8 cellular contexts compared by ENCODE assay signal in the genomic region with DNA sequence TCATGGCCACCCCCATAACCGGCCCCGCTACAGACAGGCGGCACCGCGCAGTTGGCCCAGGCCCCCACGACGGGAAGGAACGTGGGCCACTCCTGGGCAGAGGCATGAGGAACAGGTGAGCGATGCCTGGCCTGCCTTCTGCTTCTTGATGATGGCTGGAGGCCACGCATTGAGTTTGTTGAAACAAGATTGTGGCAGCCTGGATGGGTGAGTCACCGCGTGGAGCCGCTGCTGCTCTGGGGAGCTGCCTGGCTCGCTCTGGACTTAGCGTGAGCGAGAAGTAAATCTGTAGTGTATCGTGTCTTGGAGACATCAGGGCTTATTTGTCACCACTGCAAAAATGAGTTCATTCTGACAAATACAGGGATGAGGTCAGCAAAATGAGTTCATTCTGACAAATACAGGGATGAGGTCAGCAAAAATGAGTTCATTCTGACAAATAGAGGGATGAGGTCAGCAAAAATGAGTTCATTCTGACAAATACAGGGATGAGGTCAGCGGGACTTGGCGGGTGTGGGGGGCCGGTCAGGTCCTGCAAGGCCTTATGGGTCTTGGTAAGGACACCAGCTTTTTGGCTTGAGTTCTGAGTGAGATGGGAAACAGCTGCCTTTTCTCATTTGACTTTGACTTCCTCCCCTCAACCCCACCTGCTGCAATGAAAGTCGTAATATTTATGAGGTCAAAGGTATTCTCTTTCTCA.
DNase-seq lines count a peak whose midpoint lies in the region; ATAC-seq, FAIRE-seq and TF ChIP-seq lines count a peak whose summit lies in the region.

No MANE protein-coding gene starts in this region.

- TF ChIP-seq CTCF in Caco-2 (IDR thresholded peaks at IDR 0.05; ENCODE audit: insufficient read depth in 1 of 2, low read depth in 1 of 2, low read length in 1 of 2, severe bottlenecking in 1 of 2, unreplicated experiment in 1 of 2): no peak
- no peak for TF ChIP-seq CTCF in HFFc6 (IDR thresholded peaks at IDR 0.05)

- peaks cover 22% of the 10 kb centered on the region for H3K4me1 Mint-ChIP-seq in Caco-2 (ENCODE audit: low read depth, unreplicated experiment)
- peaks cover 26% of the 10 kb centered on the region for H3K4me1 Mint-ChIP-seq in HFFc6 (ENCODE audit: low read depth)

- H3K9me3 Mint-ChIP-seq in Caco-2 (ENCODE audit: unreplicated experiment) (no peaks in the 10 kb centered on the region), HFFc6 (peaks cover 11% of the 10 kb centered on the region)

- no TSS peak for BruUV-seq in Caco-2 (replicated peaks; lab: Mats Ljungman, UMichigan)

- no peaks in the 10 kb centered on the region for H3K27me3 Mint-ChIP-seq in Caco-2 (ENCODE audit: insufficient read depth, unreplicated experiment)
- no peaks in the 10 kb centered on the region for H3K27me3 Mint-ChIP-seq in HFFc6 (ENCODE audit: insufficient read depth)

- H3K27ac Mint-ChIP-seq in Caco-2 (ENCODE audit: unreplicated experiment): peak overlapping the region; percentile 87
- H3K27ac Mint-ChIP-seq in HFFc6: peak overlapping the region; percentile 76

- no peak for ATAC-seq in HG02973 (IDR thresholded peaks at IDR 0.05; ENCODE audit: unreplicated experiment)

- DNase-seq in Caco-2: peak in 1 of 2 experiments; percentile 27
- peak; percentile 72 for DNase-seq in HFFc6
- DNase-seq in activated T-cell treated with anti-CD3 and anti-CD28 coated beads, Interleukin-2, amount 50 U/mL, for 48 hours: peak; percentile 57 to 62
- peak; percentile 91 to 93 for DNase-seq in lung microvascular endothelial cell (ENCODE audit: low read depth in 2 of 2)
- DNase-seq in kidney glomerular epithelial cell (lab: John Stamatoyannopoulos, UW): no peak
- DNase-seq in NCI-H1092 (lab: John Stamatoyannopoulos, UW): no peak
- no peak for DNase-seq in frontal cortex (ENCODE audit: low spot score in 2 of 2)

- H3K36me3 Mint-ChIP-seq in Caco-2 (ENCODE audit: insufficient read depth, unreplicated experiment) (peaks cover 6% of the 10 kb centered on the region), HFFc6 (ENCODE audit: low read depth) (peaks cover 11% of the 10 kb centered on the region)

- H3K36me3 ChIP-seq in Caco-2 (ENCODE audit: control insufficient read depth, insufficient read depth, low read length): no peaks in the 10 kb centered on the region

- POLR2A ChIA-PET in Caco-2 (lab: Charles Lee): no interaction called here

- no peak for FAIRE-seq in frontal cortex (lab: Jason Lieb, UNC)

- H3K27me3 ChIP-seq in Caco-2 (replicated peaks; ENCODE audit: control insufficient read depth, insufficient read depth, low read length): no peaks in the 10 kb centered on the region

- H3K4me3 Mint-ChIP-seq in Caco-2 (ENCODE audit: unreplicated experiment): no peak overlapping the region
- peak overlapping the region; percentile 50 for H3K4me3 Mint-ChIP-seq in HFFc6

- peaks cover 15% of the 10 kb centered on the region; the same call in 1 of the 2 replicates for H3K4me1 ChIP-seq in Caco-2

- H3K4me3 ChIP-seq in Caco-2 (ENCODE audit: low read depth, low read length): no peak overlapping the region

- intact Hi-C loops in Caco-2 (cut with micrococcal nuclease; ENCODE audit: unreplicated experiment): no loop called here

- H3K9me3 ChIP-seq in Caco-2: no peaks in the 10 kb centered on the region

- CTCF ChIA-PET in Caco-2 (lab: Charles Lee): interaction anchor here (0.6 kb wide), 1 partner anchor 187 kb away, joined by 3 read pairs; no protein-coding TSS in a partner anchor

Comparison
In these comparisons a context has a peak if more than half of its experiments do, and no peak if none do; other contexts are left out.
1. DNase-seq: peak in HFFc6 (single experiment), activated T-cell treated with anti-CD3 and anti-CD28 coated beads, Interleukin-2, amount 50 U/mL, for 48 hours (2 of 2) and lung microvascular endothelial cell (2 of 2); none in kidney glomerular epithelial cell (single experiment), NCI-H1092 (single experiment) and frontal cortex (0 of 2).